Comparison of ENCODE assay signal across 9 cellular contexts in genomic region chr18:7272268-7273049, GRCh38. TPM values are rescaled to one million over a fixed set of nuclear protein-coding genes. Genes with fewer than 3 reads are reported as not detected.
DNase-seq lines count a peak whose midpoint lies in the region; ATAC-seq, FAIRE-seq and TF ChIP-seq lines count a peak whose summit lies in the region.
"Had no signal": no experiment of that assay in that cellular context is flagged by ENCODE, and none has a peak within 500 bp of the region (broad histone marks: within the 10 kb centered on the region; RNA-seq: fewer than 3 reads in every experiment).

No MANE protein-coding gene starts in this region.

- WGBS in H1 (ENCODE audit: extremely low coverage in 1 of 2, insufficient coverage in 1 of 2, insufficient read length in 1 of 2, insufficient replicate concordance in 2 of 2, low coverage in 1 of 2, low lambda C conversion rate in 2 of 2, missing lambda C conversion rate in 1 of 2), 2 experiments, result 39% methylated on average over 25 of the region's 25 CpGs; no CpG with 5 or more reads in 1 of the 2 experiments
- 3% methylated on average over 12 of the region's 25 CpGs for WGBS in right lobe of liver (ENCODE audit: insufficient coverage, low coverage, low lambda C conversion rate, missing lambda C conversion rate)
- 27 to 30% methylated on average over 21 to 25 of the region's 25 CpGs for WGBS in thyroid gland, 2 donors

- intact Hi-C loops in right lobe of liver (cut with DNase I) (loop anchor here in 1 of 2 donors (5.0 kb wide), 1 partner anchor 1210 kb away; no protein-coding TSS in a partner anchor), thyroid gland (cut with DNase I) (loop anchor here (5.0 kb wide), 3 partner anchors 185 to 1120 kb away; partner anchors contain the start of gene PTPRM)

- no peak overlapping the region for H3K27ac ChIP-seq in H1 (ENCODE audit: low read depth, low read length)
- peak overlapping the region in 2 of 3 donors; percentile 8 to 44 for H3K27ac ChIP-seq in right lobe of liver
- peak overlapping the region in 2 of 3 donors; percentile 49 to 74 for H3K27ac ChIP-seq in thyroid gland

- H3K18ac ChIP-seq in H1 (ENCODE audit: extremely low read depth, low read length), result no peak overlapping the region

- peak overlapping the region in 1 of 2 experiments; percentile 36; a peak in 1 of 4 replicates for H3K4me2 ChIP-seq in H1 (ENCODE audit: insufficient read depth in 1 of 2, low read depth in 2 of 2, low read length in 2 of 2)

- POLR2A ChIA-PET in H1 (lab: Charles Lee; ENCODE audit: partially characterized antibody), result no interaction called here

- H2BK5ac ChIP-seq in H1 (ENCODE audit: low read depth, low read length), result no peak overlapping the region

- H2BK12ac ChIP-seq in H1 (ENCODE audit: low read depth, low read length), result no peak overlapping the region

- peak; percentile 58 to 72 (median 62) for TF ChIP-seq CTCF in H1 (IDR thresholded peaks at IDR 0.05; ENCODE audit: control extremely low read depth in 1 of 3, insufficient read depth in 1 of 3, low read depth in 1 of 3, low read length in 3 of 3)
- peak; percentile 39 to 61 (median 60) for TF ChIP-seq CTCF in right lobe of liver (IDR thresholded peaks at IDR 0.05)
- peak in 5 of 6 experiments; percentile 29 to 73 (median 61) for TF ChIP-seq CTCF in thyroid gland (IDR thresholded peaks at IDR 0.05)

- peaks cover 0 to 5% (median 0%) of the 10 kb centered on the region in 4 experiments; a peak in 1 of 7 replicates for H3K4me1 ChIP-seq in H1 (replicated peaks in 1 of 4; ENCODE audit: control insufficient read depth in 3 of 4, insufficient read depth in 4 of 4, low read length in 3 of 4)
- H3K4me1 ChIP-seq in right lobe of liver, result peaks cover 0 to 5% (median 0%) of the 10 kb centered on the region in 4 donors
- peaks cover 9 to 15% of the 10 kb centered on the region in 2 donors for H3K4me1 ChIP-seq in thyroid gland

- H4K91ac ChIP-seq in H1 (replicated peaks; ENCODE audit: insufficient read length, low read length), result no peak overlapping the region

- H3K56ac ChIP-seq in H1 (replicated peaks; ENCODE audit: insufficient read length, low read depth, low read length), result no peak overlapping the region

- H3K9me3 ChIP-seq in H1 (ENCODE audit: insufficient read depth in 2 of 2, low read depth in 1 of 2, low read length in 1 of 2), result no peaks in the 10 kb centered on the region
- no peaks in the 10 kb centered on the region for H3K9me3 ChIP-seq in right lobe of liver
- H3K9me3 ChIP-seq in thyroid gland, result no peaks in the 10 kb centered on the region

- no peak for TF ChIP-seq EP300 in H1 (IDR thresholded peaks at IDR 0.05; ENCODE audit: borderline replicate concordance in 1 of 2, low read depth in 2 of 2, low read length in 2 of 2)

- no peak overlapping the region for H2AK5ac ChIP-seq in H1 (ENCODE audit: low read depth, low read length)

- H3K36me3 ChIP-seq in H1 (ENCODE audit: control insufficient read depth in 2 of 4, insufficient read depth in 4 of 4, low read length in 3 of 4), result no peaks in the 10 kb centered on the region
- no peaks in the 10 kb centered on the region for H3K36me3 ChIP-seq in right lobe of liver
- H3K36me3 ChIP-seq in thyroid gland, result no peaks in the 10 kb centered on the region

- H3K79me2 ChIP-seq in H1 (ENCODE audit: control insufficient read depth in 1 of 2, insufficient read depth in 2 of 2, low read length in 2 of 2), result no peaks in the 10 kb centered on the region

- H4K5ac ChIP-seq in H1 (ENCODE audit: insufficient read length, low read depth, low read length), result no peak overlapping the region

- H3K4me3 ChIP-seq in H1 (ENCODE audit: extremely low read depth in 1 of 4, insufficient read depth in 2 of 4, low read depth in 3 of 4, low read length in 4 of 4), result no peak overlapping the region
- peak overlapping the region in 1 of 3 donors; percentile 33 for H3K4me3 ChIP-seq in right lobe of liver
- no peak overlapping the region for H3K4me3 ChIP-seq in thyroid gland (replicated peaks in 1 of 3)

- no peak for FAIRE-seq in H1 (lab: Jason Lieb, UNC)

- no peak overlapping the region for H2BK120ac ChIP-seq in H1 (replicated peaks; ENCODE audit: low read depth, low read length)

- no peaks in the 10 kb centered on the region for H4K20me1 ChIP-seq in H1 (replicated peaks in 1 of 2; ENCODE audit: control insufficient read depth in 1 of 2, insufficient read depth in 2 of 2, low read length in 2 of 2)

- ATAC-seq in right lobe of liver (peak; percentile 78 to 86 (median 84)), GM19351 (IDR thresholded peaks at IDR 0.05; ENCODE audit: unreplicated experiment) (no peak)

- 0 out of 2 replicates have a peak overlapping the region, but pooled peaks have one; percentile 48 for H2AFZ ChIP-seq in H1 (ENCODE audit: low read length)

- H3K23ac ChIP-seq in H1 (ENCODE audit: insufficient read length), result no peak overlapping the region

- TF ChIP-seq RAD21 in H1 (IDR thresholded peaks at IDR 0.05 in 1 of 2, conservative IDR thresholded peaks at IDR 0.05 in 1 of 2; ENCODE audit: low read depth in 2 of 2, low read length in 2 of 2), result peak; percentile 81 to 85

- no peak overlapping the region for H4K8ac ChIP-seq in H1 (ENCODE audit: extremely low read depth, insufficient read depth, low read length)

- H3K4ac ChIP-seq in H1 (replicated peaks; ENCODE audit: insufficient read length, low read depth, low read length), result no peak overlapping the region

- DNase-seq in NCI-H2029 (lab: John Stamatoyannopoulos, UW) (peak; percentile 3), NCI-H2029 treated with DMSO at 0.1 percent for 48 hours (lab: John Stamatoyannopoulos, UW) (no peak), NCI-H748 treated with DMSO at 0.1 percent for 48 hours (lab: John Stamatoyannopoulos, UW) (peak; percentile 58), H1 (ENCODE audit: low read depth in 1 of 2, low spot score in 2 of 2) (peak; percentile 46 to 62), right lobe of liver (peak; percentile 59 to 70 (median 66)), thyroid gland (peak; percentile 76 to 80)
- no peak for DNase-seq in activated naive CD4-positive, alpha-beta T cell (lab: John Stamatoyannopoulos, UW)
- DNase-seq: CD4-positive, CD25-positive, alpha-beta regulatory T cell had no signal

- TF ChIP-seq POLR2A in H1 (IDR thresholded peaks at IDR 0.05; ENCODE audit: control extremely low read depth in 1 of 2, low read depth in 2 of 2, low read length in 2 of 2), result no peak
- TF ChIP-seq POLR2A in right lobe of liver (IDR thresholded peaks at IDR 0.05), result no peak
- no peak for TF ChIP-seq POLR2A in thyroid gland (IDR thresholded peaks at IDR 0.05)

- no peak overlapping the region; a peak in 1 of 7 replicates for H3K9ac ChIP-seq in H1 (replicated peaks in 1 of 4; ENCODE audit: extremely low read depth in 1 of 4, low read depth in 3 of 4, low read length in 3 of 4)

- no peaks in the 10 kb centered on the region; the same call in 1 of the 2 replicates for H3K23me2 ChIP-seq in H1 (ENCODE audit: low read depth, low read length)

- H3K79me1 ChIP-seq in H1 (ENCODE audit: low read depth, low read length), result no peaks in the 10 kb centered on the region

- H3K27me3 ChIP-seq in H1 (replicated peaks in 1 of 4; ENCODE audit: control insufficient read depth in 3 of 4, extremely low read depth in 1 of 4, insufficient read depth in 3 of 4, low read length in 3 of 4) (no peaks in the 10 kb centered on the region), right lobe of liver (no peaks in the 10 kb centered on the region), thyroid gland (no peaks in the 10 kb centered on the region)

- no peak overlapping the region for H3K14ac ChIP-seq in H1 (ENCODE audit: insufficient read length)

- CTCF ChIA-PET in H1 (lab: Charles Lee; ENCODE audit: partially characterized antibody), result interaction anchor here (0.6 to 2.7 kb wide), 69 partner anchors 9 to 1152 kb away, joined by 3 to 31 read pairs (median 4); partner anchors contain the start of gene PTPRM

- no peak overlapping the region for H2BK20ac ChIP-seq in H1 (ENCODE audit: low read length)

- no peak overlapping the region for H2BK15ac ChIP-seq in H1 (ENCODE audit: low read length)

TF ChIP-seq in H1, 55 proteins besides CTCF, POLR2A, EP300 and RAD21:
- TF ChIP-seq, protein P1, sequence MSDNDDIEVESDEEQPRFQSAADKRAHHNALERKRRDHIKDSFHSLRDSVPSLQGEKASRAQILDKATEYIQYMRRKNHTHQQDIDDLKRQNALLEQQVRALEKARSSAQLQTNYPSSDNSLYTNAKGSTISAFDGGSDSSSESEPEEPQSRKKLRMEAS (IDR thresholded peaks at IDR 0.05), result peak; percentile 8; the same call in 1 of the 2 replicates
- TF ChIP-seq CEBPB (IDR thresholded peaks at IDR 0.05; ENCODE audit: low read depth, low read length) (no peak), CTBP2 (IDR thresholded peaks at IDR 0.05; ENCODE audit: borderline replicate concordance, insufficient read depth, insufficient read length, low read length) (no peak), BCL11A (IDR thresholded peaks at IDR 0.05; ENCODE audit: low read depth in 2 of 2, low read length in 2 of 2) (no peak)

RNA-seq across cellular contexts. Expression of gene LRRC30, which starts 41.6 kb away (rescaled TPM):
- not detected in 2 replicates for total RNA-seq in H1 (2021; fragmentation: NEBNext Ultra II Directional; extraction: Animal tissue kit (Norgen Biotek cat#: 25700))
- not detected in 2 replicates for polyA plus RNA-seq in H1 (2011; rRNA removed)
- not detected for polyA plus RNA-seq in H1 (2011; cell fraction: cytosol; rRNA removed)
- polyA plus RNA-seq in H1 (2011; cell fraction: nucleus; rRNA removed), result not detected
- not detected in 4 replicates for polyA plus RNA-seq in H1 (2012, experiment 1 of 2)
- polyA plus RNA-seq in H1 (2012, experiment 2 of 2), result not detected
- not detected for polyA plus RNA-seq in H1 (2013, experiment 1 of 2)
- polyA plus RNA-seq in H1 (2013, experiment 2 of 2), result not detected
- not detected in 2 replicates for polyA minus RNA-seq in H1 (2011; rRNA and poly(A)+ RNA removed)
- polyA minus RNA-seq in H1 (2011; cell fraction: cytosol; rRNA and poly(A)+ RNA removed), result not detected
- polyA minus RNA-seq in H1 (2011; cell fraction: nucleus; rRNA and poly(A)+ RNA removed), result not detected
- not detected for total RNA-seq in right lobe of liver
- total RNA-seq in thyroid gland, result not detected
- total RNA-seq: CD4-positive, CD25-positive, alpha-beta regulatory T cell had no signal
- polyA plus RNA-seq: CD4-positive, CD25-positive, alpha-beta regulatory T cell had no signal

Comparison
In these comparisons a context has a peak if more than half of its experiments do, and no peak if none do; other contexts are left out.
1. DNase-seq: peak in NCI-H2029 (single experiment), NCI-H748 treated with DMSO at 0.1 percent for 48 hours (single experiment), H1 (2 of 2), right lobe of liver (3 of 3) and thyroid gland (2 of 2); none in NCI-H2029 treated with DMSO at 0.1 percent for 48 hours (single experiment) and activated naive CD4-positive, alpha-beta T cell (0 of 4).
2. Peak in every context shown above with its lines, with median percentiles within 50 percentile points of each other: CTCF ChIP-seq.